9 cellular contexts compared by ENCODE assay signal in the genomic region with DNA sequence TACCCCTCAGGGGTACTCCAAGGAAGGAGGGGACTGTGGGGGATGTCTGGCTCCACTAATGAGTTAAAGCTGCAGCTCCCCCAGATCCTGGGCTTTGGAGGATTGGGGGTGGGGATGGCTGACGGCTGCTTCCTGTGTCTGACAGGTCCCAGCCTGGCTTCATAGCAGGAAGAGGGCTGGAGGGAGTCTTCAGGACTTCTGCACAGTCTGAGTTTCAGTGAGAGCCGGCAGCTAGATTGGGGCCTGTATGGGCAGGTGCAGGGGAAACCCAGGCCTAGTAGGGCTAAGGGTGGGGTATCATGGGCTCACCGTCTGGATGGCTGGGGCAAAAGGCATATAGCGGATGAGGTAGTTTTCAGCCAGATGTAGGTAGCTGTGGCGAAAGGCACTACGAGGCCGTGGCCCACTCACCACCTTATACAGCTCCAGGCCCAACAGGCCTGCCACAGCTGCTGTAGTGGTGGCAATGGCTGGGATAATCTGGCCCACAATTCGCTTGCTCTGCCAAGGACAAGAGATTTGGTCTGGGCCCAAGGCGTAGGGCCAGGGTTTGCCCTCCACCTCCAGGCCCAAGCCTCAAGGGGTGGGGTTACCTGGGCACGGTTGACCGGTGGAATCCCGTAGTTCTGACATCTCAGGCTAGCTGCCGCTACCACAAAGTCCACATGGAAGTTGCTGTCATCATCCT. TPM values are rescaled to one million over a fixed set of nuclear protein-coding genes. Genes with fewer than 3 reads are reported as not detected.
DNase-seq lines count a peak whose midpoint lies in the region; ATAC-seq and TF ChIP-seq lines count a peak whose summit lies in the region.
"Had no signal": no experiment of that assay in that cellular context is flagged by ENCODE, and none has a peak within 500 bp of the region (broad histone marks: within the 10 kb centered on the region; RNA-seq: fewer than 3 reads in every experiment).

No MANE protein-coding gene starts in this region.

- H2AK5ac ChIP-seq in trophoblast cell (ENCODE audit: low read length), result peak overlapping the region; percentile 60

- H3K27ac ChIP-seq in coronary artery (peak overlapping the region; percentile 13 to 59), trophoblast cell (ENCODE audit: low read depth, low read length) (peak overlapping the region; percentile 59)

- H3K9ac ChIP-seq in trophoblast cell (ENCODE audit: low read length), result no peak overlapping the region

- peak overlapping the region; percentile 8 for H3K14ac ChIP-seq in trophoblast cell (ENCODE audit: low read length)

- TF ChIP-seq CTCF in coronary artery (IDR thresholded peaks at IDR 0.05), result no peak

- H2AFZ ChIP-seq in trophoblast cell (ENCODE audit: insufficient read depth, low read length, poor library complexity), result no peak overlapping the region

- H4K8ac ChIP-seq in trophoblast cell (ENCODE audit: low read depth, low read length), result peak overlapping the region; percentile 16

- no peak overlapping the region for H3K4me3 ChIP-seq in coronary artery
- H3K4me3 ChIP-seq in trophoblast cell (ENCODE audit: low read depth, low read length), result peak overlapping the region; percentile 0

- H2BK12ac ChIP-seq in trophoblast cell (ENCODE audit: low read length), result peak overlapping the region; percentile 34

- H3K4me2 ChIP-seq in trophoblast cell (ENCODE audit: low read length), result peak overlapping the region; percentile 37

- no CpG with 5 or more reads among the region's 13 CpGs for WGBS in trophoblast cell (ENCODE audit: extremely low coverage, insufficient coverage, insufficient read length)

- H3K18ac ChIP-seq in trophoblast cell (ENCODE audit: low read length), result peak overlapping the region; percentile 26

- peak overlapping the region; percentile 90 for H4K91ac ChIP-seq in trophoblast cell (ENCODE audit: low read depth, low read length)

- peak overlapping the region; percentile 22 for H3K4ac ChIP-seq in trophoblast cell (ENCODE audit: low read depth, low read length)

- peaks cover 1% of the 10 kb centered on the region for H3K79me2 ChIP-seq in trophoblast cell (ENCODE audit: control insufficient read depth, insufficient read depth, low read length, poor library complexity)

- peaks cover 38 to 42% of the 10 kb centered on the region in 2 experiments for H3K4me1 ChIP-seq in trophoblast cell (ENCODE audit: control insufficient read depth in 1 of 2, insufficient read depth in 2 of 2, low read length in 2 of 2)

- peaks cover 2% of the 10 kb centered on the region for H3K9me3 ChIP-seq in trophoblast cell (ENCODE audit: insufficient read depth, low read depth, low read length)

- ATAC-seq in GM21825 (IDR thresholded peaks at IDR 0.05; ENCODE audit: unreplicated experiment), result no peak

- H4K12ac ChIP-seq in trophoblast cell (ENCODE audit: low read depth, low read length), result no peak overlapping the region

- H3K27me3 ChIP-seq in trophoblast cell (ENCODE audit: insufficient read depth, low read length), result no peaks in the 10 kb centered on the region

- H3K79me1 ChIP-seq in trophoblast cell (ENCODE audit: low read length), result peaks cover 26% of the 10 kb centered on the region

- H3K23ac ChIP-seq in trophoblast cell (ENCODE audit: low read length), result no peak overlapping the region

- no peaks in the 10 kb centered on the region for H3K36me3 ChIP-seq in trophoblast cell (ENCODE audit: control insufficient read depth in 1 of 2, insufficient read depth in 2 of 2, low read length in 2 of 2)

- H2BK120ac ChIP-seq in trophoblast cell (ENCODE audit: insufficient read depth, low read length, poor library complexity), result peak overlapping the region; percentile 75

- DNase-seq in CMK (ENCODE audit: low read depth) (peak; percentile 87), KBM-7 (peak; percentile 72), coronary artery (ENCODE audit: low spot score) (no peak), trophoblast cell (no peak), HUDEP-2 (lab: John Stamatoyannopoulos, UW; ENCODE audit: unreplicated experiment in 76 of 76) (no peak), AG20443 (ENCODE audit: low spot score) (no peak)
- DNase-seq in effector CD8-positive, alpha-beta T cell (lab: John Stamatoyannopoulos, UW), result no peak
- DNase-seq: SHP77 treated with DMSO at 0.1 percent for 48 hours had no signal

- H2BK5ac ChIP-seq in trophoblast cell (ENCODE audit: low read depth, low read length, poor library complexity), result peak overlapping the region; percentile 1

- in situ Hi-C loops in KBM-7 (cut with MboI; ENCODE audit: low pct_unique_long_range_greater_than_20kb, low sequenced_read_pairs), result no loop called here

RNA-seq across cellular contexts. Expression of a gene that starts 4.5 kb away (rescaled TPM):
- 2.0 and 2.5 TPM in 2 replicates for polyA plus RNA-seq in trophoblast cell (2013)

RNA-seq across cellular contexts. Expression of a gene that starts 6.2 kb away (rescaled TPM):
- polyA plus RNA-seq in trophoblast cell (2013), result 2.0 and 2.7 TPM in 2 replicates

RNA-seq across cellular contexts. Expression of a gene that starts 7.9 kb away (rescaled TPM):
- polyA plus RNA-seq in trophoblast cell (2013), result 0.07 TPM in 1 of 2 replicates, not detected in the other

RNA-seq across cellular contexts. Expression of a gene that starts 21.2 kb away (rescaled TPM):
- polyA plus RNA-seq in trophoblast cell (2013), result 20.4 and 20.9 TPM in 2 replicates

RNA-seq across cellular contexts. Expression of a gene that starts 48.8 kb away (rescaled TPM):
- polyA plus RNA-seq in trophoblast cell (2013), result 11.4 and 12.4 TPM in 2 replicates

Comparison
In these comparisons a context has a peak if more than half of its experiments do, and no peak if none do; other contexts are left out.
1. DNase-seq: peak in CMK (single experiment) and KBM-7 (single experiment); none in coronary artery (single experiment), trophoblast cell (0 of 2), HUDEP-2 (0 of 76), effector CD8-positive, alpha-beta T cell (single experiment) and AG20443 (single experiment).